Comparison of ENCODE assay signal across 13 cellular contexts in genomic region chr7:13115157-13115772, GRCh38.
A peak's percentile ranks its signal among the peaks of the same experiment; 100 is the strongest.
DNase-seq lines count a peak whose midpoint lies in the region; ATAC-seq, FAIRE-seq and TF ChIP-seq lines count a peak whose summit lies in the region.
"Had no signal": no experiment of that assay in that cellular context is flagged by ENCODE, and none has a peak within 500 bp of the region (broad histone marks: within the 10 kb centered on the region; RNA-seq: fewer than 3 reads in every experiment).

No MANE protein-coding gene starts in this region.

- H3K9me3 Mint-ChIP-seq in T-helper 2 cell treated with Interferon-gamma antibody and Interleukin-4, amounts not matched to agents 5 μg/mL and 100 μg/mL, for 36 hours: no peaks in the 10 kb centered on the region

- peaks cover 13% of the 10 kb centered on the region for H3K4me1 ChIP-seq in HUES48 (ENCODE audit: control insufficient read depth, insufficient read depth, low read length)
- H3K4me1 ChIP-seq: ascending aorta had no signal

- no peaks in the 10 kb centered on the region for H3K36me3 Mint-ChIP-seq in T-helper 2 cell treated with Interferon-gamma antibody and Interleukin-4, amounts not matched to agents 5 μg/mL and 100 μg/mL, for 36 hours (ENCODE audit: low read depth)

- H3K36me3 ChIP-seq in HUES48 (ENCODE audit: control insufficient read depth, insufficient read depth, low read length) (no peaks in the 10 kb centered on the region), bronchial epithelial cell (ENCODE audit: control insufficient read depth, insufficient read depth, low read length) (no peaks in the 10 kb centered on the region)
- H3K36me3 ChIP-seq: ascending aorta, vagina had no signal

- H3K4me3 Mint-ChIP-seq in T-helper 2 cell treated with Interferon-gamma antibody and Interleukin-4, amounts not matched to agents 5 μg/mL and 100 μg/mL, for 36 hours: no peak overlapping the region
- H3K4me3 Mint-ChIP-seq: nephron progenitor cell had no signal

- TF ChIP-seq CTCF in bronchial epithelial cell (IDR thresholded peaks at IDR 0.05; ENCODE audit: insufficient read depth, low read length, severe bottlenecking) (no peak), GM10266 (IDR thresholded peaks at IDR 0.05; ENCODE audit: control insufficient read depth, insufficient read depth, low read depth, missing control alignments) (no peak)

- DNase-seq in ACHN: peak; percentile 24
- DNase-seq in bronchial epithelial cell (ENCODE audit: low read depth): peak; percentile 17
- peak; percentile 6 to 14 for DNase-seq in lung microvascular endothelial cell (ENCODE audit: low read depth in 2 of 2)
- DNase-seq in SHP77 (lab: John Stamatoyannopoulos, UW): no peak
- no peak for DNase-seq in GM10266 (ENCODE audit: extremely low spot score)
- no peak for DNase-seq in T-helper 2 cell treated with Interferon-gamma antibody and Interleukin-4, amounts not matched to agents 5 μg/mL and 100 μg/mL, for 36 hours (ENCODE audit: low spot score)
- DNase-seq: DMS53, nephron progenitor cell had no signal

- H3K9ac ChIP-seq in HUES48 (ENCODE audit: low read depth, low read length): no peak overlapping the region

- H3K27me3 Mint-ChIP-seq in T-helper 2 cell treated with Interferon-gamma antibody and Interleukin-4, amounts not matched to agents 5 μg/mL and 100 μg/mL, for 36 hours (ENCODE audit: low read depth): no peaks in the 10 kb centered on the region

- H3K27me3 ChIP-seq in HUES48 (ENCODE audit: control insufficient read depth, insufficient read depth, low read length) (no peaks in the 10 kb centered on the region), bronchial epithelial cell (ENCODE audit: control insufficient read depth, insufficient read depth, low read length) (no peaks in the 10 kb centered on the region)
- H3K27me3 ChIP-seq: ascending aorta, vagina had no signal

- H3K4me1 Mint-ChIP-seq in T-helper 2 cell treated with Interferon-gamma antibody and Interleukin-4, amounts not matched to agents 5 μg/mL and 100 μg/mL, for 36 hours (ENCODE audit: low read depth): no peaks in the 10 kb centered on the region

- no peak for ATAC-seq in GM19035 (IDR thresholded peaks at IDR 0.05; ENCODE audit: unreplicated experiment)

- in situ Hi-C loops in ACHN (cut with HindIII; ENCODE audit: low pct_ligation_motif_present, low pct_unique_long_range_greater_than_20kb, low sequenced_read_pairs): no loop called here

- no peaks in the 10 kb centered on the region; the same call in 1 of the 2 replicates for H3K9me3 ChIP-seq in HUES48 (ENCODE audit: control insufficient read depth, insufficient read depth, low read length)
- H3K9me3 ChIP-seq: ascending aorta, vagina had no signal

- FAIRE-seq in bronchial epithelial cell (lab: Jason Lieb, UNC): no peak
- FAIRE-seq: GM12891 had no signal

- H3K27ac Mint-ChIP-seq in T-helper 2 cell treated with Interferon-gamma antibody and Interleukin-4, amounts not matched to agents 5 μg/mL and 100 μg/mL, for 36 hours: no peak overlapping the region
- H3K27ac Mint-ChIP-seq: nephron progenitor cell had no signal

- H3K27ac ChIP-seq in HUES48 (ENCODE audit: low read depth, low read length): peak overlapping the region; percentile 27
- H3K27ac ChIP-seq: ascending aorta, vagina had no signal

- no peak overlapping the region for H3K4me3 ChIP-seq in HUES48 (ENCODE audit: low read depth, low read length)
- no peak overlapping the region for H3K4me3 ChIP-seq in bronchial epithelial cell (ENCODE audit: low read depth, low read length)
- H3K4me3 ChIP-seq: ascending aorta, vagina had no signal

Comparison
In these comparisons a context has a peak if more than half of its experiments do, and no peak if none do; other contexts are left out.
1. DNase-seq: peak in ACHN (single experiment), bronchial epithelial cell (single experiment) and lung microvascular endothelial cell (2 of 2); none in SHP77 (0 of 2), GM10266 (single experiment) and T-helper 2 cell treated with Interferon-gamma antibody and Interleukin-4, amounts not matched to agents 5 μg/mL and 100 μg/mL, for 36 hours (single experiment).